In genomic region chr19:4660181-4660791, GRCh38 we compare ENCODE assay signal across 10 cellular contexts. TPM values are rescaled to one million over a fixed set of nuclear protein-coding genes. Genes with fewer than 3 reads are reported as not detected.
A peak's percentile ranks its signal among the peaks of the same experiment; 100 is the strongest.
DNase-seq lines count a peak whose midpoint lies in the region; ATAC-seq and TF ChIP-seq lines count a peak whose summit lies in the region.
"Had no signal": no experiment of that assay in that cellular context is flagged by ENCODE, and none has a peak within 500 bp of the region (broad histone marks: within the 10 kb centered on the region; RNA-seq: fewer than 3 reads in every experiment).

No MANE protein-coding gene starts in this region.

- no peak overlapping the region for H3K4me2 ChIP-seq in GM23338

- H3K27me3 ChIP-seq in GM23338 (ENCODE audit: insufficient read depth), result no peaks in the 10 kb centered on the region
- no peaks in the 10 kb centered on the region for H3K27me3 ChIP-seq in SJCRH30
- H3K27me3 ChIP-seq in heart left ventricle, result no peaks in the 10 kb centered on the region

- peaks cover 13% of the 10 kb centered on the region for H3K36me3 Mint-ChIP-seq in GM23338 (ENCODE audit: low read depth)

- no peak for TF ChIP-seq POLR2A in heart left ventricle (IDR thresholded peaks at IDR 0.05)

- H3K36me3 ChIP-seq in GM23338 (ENCODE audit: insufficient read depth) (peaks cover 5% of the 10 kb centered on the region; the same call in 1 of the 2 replicates), SJCRH30 (peaks cover 22% of the 10 kb centered on the region), heart left ventricle (peaks cover 5 to 90% (median 75%) of the 10 kb centered on the region in 9 donors)

- peaks cover 3% of the 10 kb centered on the region for H3K27me3 Mint-ChIP-seq in GM23338 (ENCODE audit: insufficient read depth, low read depth, poor library complexity)
- H3K27me3 Mint-ChIP-seq: activated T-helper 17 cell treated with anti-CD3 and anti-CD28 coated beads, Interleukin-2, amount 50 U/mL, for 72 hours had no signal

- H4K20me1 ChIP-seq in GM23338 (replicated peaks; ENCODE audit: insufficient read depth), result peaks cover 3% of the 10 kb centered on the region; the same call in 1 of the 2 replicates

- H3K9me3 ChIP-seq in SJCRH30 (replicated peaks) (no peaks in the 10 kb centered on the region), heart left ventricle (peaks cover 0 to 14% (median 4%) of the 10 kb centered on the region in 12 donors)

- no peak overlapping the region for H3K27ac Mint-ChIP-seq in GM23338

- H3K27ac ChIP-seq in GM23338 (ENCODE audit: low read depth) (no peak overlapping the region), SJCRH30 (no peak overlapping the region), heart left ventricle (no peak overlapping the region)

- intact Hi-C loops in heart left ventricle (cut with DNase I), result no loop called here

- no peak overlapping the region for H2AFZ ChIP-seq in GM23338

- H3K9me2 ChIP-seq in GM23338 (ENCODE audit: insufficient read depth), result no peaks in the 10 kb centered on the region

- H3K79me2 ChIP-seq in GM23338 (replicated peaks; ENCODE audit: insufficient read depth), result no peaks in the 10 kb centered on the region

- peak; percentile 39 for DNase-seq in ACHN
- peak; percentile 79 for DNase-seq in GM23338 (ENCODE audit: low spot score)
- peak; percentile 61 for DNase-seq in SJCRH30
- DNase-seq in heart left ventricle, result peak in 2 of 5 donors; percentile 43 to 56
- DNase-seq in HCEC 1CT, result no peak
- DNase-seq in SHP77 (lab: John Stamatoyannopoulos, UW), result no peak
- DNase-seq: NCI-H1694 had no signal

- H3K4me1 ChIP-seq in GM23338 (ENCODE audit: insufficient read depth) (no peaks in the 10 kb centered on the region), SJCRH30 (no peaks in the 10 kb centered on the region), heart left ventricle (no peaks in the 10 kb centered on the region)

- H3K4me3 Mint-ChIP-seq in GM23338, result no peak overlapping the region
- H3K4me3 Mint-ChIP-seq: activated T-helper 17 cell treated with anti-CD3 and anti-CD28 coated beads, Interleukin-2, amount 50 U/mL, for 72 hours had no signal

- H3F3A ChIP-seq in GM23338 (replicated peaks; ENCODE audit: low read depth), result no peaks in the 10 kb centered on the region

- WGBS in heart left ventricle, 4 donors, result 78 to 85% (median 81%) methylated on average over 14 to 15 of the region's 15 CpGs

- H3K4me3 ChIP-seq in GM23338 (no peak overlapping the region), SJCRH30 (no peak overlapping the region), heart left ventricle (no peak overlapping the region)

- TF ChIP-seq CTCF in GM23338 (conservative IDR thresholded peaks at IDR 0.05; ENCODE audit: low read depth in 2 of 2) (peak; percentile 53 to 80), heart left ventricle (IDR thresholded peaks at IDR 0.05) (peak; percentile 16 to 46 (median 33))

- ATAC-seq in GM23338, result peak; percentile 95
- peak in 3 of 4 donors; percentile 42 to 77 (median 46) for ATAC-seq in heart left ventricle
- no peak for ATAC-seq in HG03565 (IDR thresholded peaks at IDR 0.05; ENCODE audit: unreplicated experiment)
- ATAC-seq in GM18870 (IDR thresholded peaks at IDR 0.05; ENCODE audit: unreplicated experiment), result no peak

- no peaks in the 10 kb centered on the region for H3K9me3 Mint-ChIP-seq in GM23338
- H3K9me3 Mint-ChIP-seq: activated T-helper 17 cell treated with anti-CD3 and anti-CD28 coated beads, Interleukin-2, amount 50 U/mL, for 72 hours had no signal

- in situ Hi-C loops in ACHN (cut with HindIII; ENCODE audit: low pct_ligation_motif_present, low pct_unique_long_range_greater_than_20kb, low sequenced_read_pairs), result no loop called here

- no peaks in the 10 kb centered on the region for H3K4me1 Mint-ChIP-seq in GM23338
- H3K4me1 Mint-ChIP-seq: activated T-helper 17 cell treated with anti-CD3 and anti-CD28 coated beads, Interleukin-2, amount 50 U/mL, for 72 hours had no signal

TF ChIP-seq in GM23338, 12 proteins besides CTCF, POLR2A, EP300 and RAD21 (continues in another document):
- TF ChIP-seq EZH2 (IDR thresholded peaks at IDR 0.05; ENCODE audit: low read depth, unreplicated experiment), result no peak
- TF ChIP-seq NANOG (IDR thresholded peaks at IDR 0.05; ENCODE audit: borderline replicate concordance), result no peak
- TF ChIP-seq ZNF462 (CRISPR knock-in tag; IDR thresholded peaks at IDR 0.05), result no peak
- no peak for TF ChIP-seq STAT1 (IDR thresholded peaks at IDR 0.05; ENCODE audit: unreplicated experiment)
- no peak for TF ChIP-seq CREB1 (CRISPR knock-in tag; IDR thresholded peaks at IDR 0.05; ENCODE audit: low read depth)
- no peak for TF ChIP-seq JUNB (IDR thresholded peaks at IDR 0.05; ENCODE audit: unreplicated experiment)
- TF ChIP-seq ETS1 (IDR thresholded peaks at IDR 0.05), result no peak
- TF ChIP-seq POLR2AphosphoS5 (IDR thresholded peaks at IDR 0.05; ENCODE audit: low read depth), result no peak
- TF ChIP-seq ZNF114 (CRISPR knock-in tag; IDR thresholded peaks at IDR 0.05), result no peak

RNA-seq across cellular contexts. Expression of gene MYDGF, which starts 9.9 kb away (rescaled TPM):
- total RNA-seq in GM23338 (2014; rRNA removed; shearing (Covaris generic)), result 42.3 and 49.4 TPM in 2 replicates
- 99.5 and 99.7 TPM in 2 replicates for polyA plus RNA-seq in GM23338 (2016; fragmentation: Nextera tagmentation; extraction: Ambion mirVana)
- 71.9 and 86.8 TPM in 2 replicates for total RNA-seq in SJCRH30 (2014; rRNA removed; shearing (Covaris generic))
- total RNA-seq in heart left ventricle, result 10 to 100 TPM; 19.1 to 49.1 (median 25.5) TPM
- polyA plus RNA-seq in heart left ventricle, result 100 to 1,000 TPM in 1 of 2 donors, 10 to 100 TPM in 1; 33.1 to 201 TPM

RNA-seq across cellular contexts. Expression of gene TNFAIP8L1, which starts 21.0 kb away (rescaled TPM):
- total RNA-seq in GM23338 (2014; rRNA removed; shearing (Covaris generic)), result 3.3 and 4.1 TPM in 2 replicates
- polyA plus RNA-seq in GM23338 (2016; fragmentation: Nextera tagmentation; extraction: Ambion mirVana) (2.7 and 3.2 TPM in 2 replicates), heart left ventricle (1 to 10 TPM; 6.1 to 6.2 TPM)
- total RNA-seq in SJCRH30 (2014; rRNA removed; shearing (Covaris generic)), result 8.5 and 8.8 TPM in 2 replicates
- 10 to 100 TPM in 1 of 9 donors, 1 to 10 TPM in 8; 2.8 to 15.1 (median 5.8) TPM for total RNA-seq in heart left ventricle

Comparison
In these comparisons a context has a peak if more than half of its experiments do, and no peak if none do; other contexts are left out.
1. DNase-seq: peak in ACHN (single experiment), GM23338 (single experiment) and SJCRH30 (2 of 2); none in HCEC 1CT (single experiment) and SHP77 (0 of 2).
2. ATAC-seq: peak in GM23338 (single experiment) and heart left ventricle (3 of 4); none in HG03565 (single experiment) and GM18870 (single experiment).